Comparison of ENCODE assay signal across 8 cellular contexts in the genomic region with DNA sequence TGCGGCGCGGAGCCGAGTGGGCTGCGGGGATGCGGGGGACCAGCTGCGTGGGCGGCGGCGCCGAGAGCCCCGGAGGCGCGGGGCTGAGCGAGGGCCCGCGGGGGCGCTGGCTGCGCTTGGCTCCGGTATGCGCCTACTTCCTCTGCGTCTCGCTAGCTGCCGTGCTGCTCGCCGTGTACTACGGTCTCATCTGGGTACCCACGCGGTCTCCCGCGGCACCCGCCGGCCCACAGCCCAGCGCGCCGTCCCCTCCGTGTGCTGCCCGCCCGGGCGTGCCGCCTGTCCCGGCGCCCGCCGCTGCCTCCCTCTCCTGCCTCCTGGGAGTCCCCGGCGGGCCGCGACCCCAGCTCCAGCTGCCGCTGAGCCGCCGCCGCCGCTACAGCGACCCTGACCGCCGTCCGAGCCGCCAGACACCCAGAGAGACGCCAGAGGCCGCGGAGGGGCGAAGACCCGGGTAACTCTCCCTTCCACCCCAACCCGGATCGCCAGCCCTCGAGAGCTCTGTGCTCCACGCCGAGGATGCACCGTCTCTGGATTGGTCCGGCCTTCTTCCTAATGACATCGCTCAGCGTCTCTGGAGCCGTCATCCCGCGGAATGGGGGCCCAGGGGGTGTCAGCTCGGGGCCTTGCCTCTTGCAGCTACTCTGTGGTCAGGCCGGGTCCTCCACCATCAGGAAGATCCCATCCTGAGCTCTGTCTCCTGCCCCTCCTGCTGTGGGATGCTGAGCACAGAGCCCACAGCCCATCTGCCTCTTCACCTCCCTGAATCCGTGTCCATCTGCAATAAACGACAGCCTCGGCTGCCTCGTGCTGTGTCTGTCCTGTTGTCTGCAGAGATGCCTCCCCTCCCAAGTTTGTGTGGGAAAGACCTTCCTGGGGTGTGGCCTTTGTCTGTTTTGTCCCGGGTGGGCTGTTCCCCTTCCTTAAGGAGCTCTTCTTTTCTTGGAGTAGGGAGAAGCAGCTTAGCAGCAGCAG. TPM values are rescaled to one million over a fixed set of nuclear protein-coding genes. Genes with fewer than 3 reads are reported as not detected.
A peak's percentile ranks its signal among the peaks of the same experiment; 100 is the strongest.
DNase-seq lines count a peak whose midpoint lies in the region; ATAC-seq lines count a peak whose summit lies in the region.

No MANE protein-coding gene starts in this region.

- H3K9me3 ChIP-seq in iPS DF 6.9 (ENCODE audit: control insufficient read depth, insufficient read depth, low read length) (no peaks in the 10 kb centered on the region), skeletal muscle tissue (ENCODE audit: control insufficient read depth in 3 of 3, low read length in 3 of 3) (no peaks in the 10 kb centered on the region)

- peak; percentile 5 for ATAC-seq in HG03432 (IDR thresholded peaks at IDR 0.05; ENCODE audit: unreplicated experiment)

- peaks cover 18% of the 10 kb centered on the region for H3K4me1 Mint-ChIP-seq in activated naive CD8-positive, alpha-beta T cell (ENCODE audit: low read depth)

- H3K9ac ChIP-seq in skeletal muscle tissue (ENCODE audit: low read depth in 1 of 3, low read length in 3 of 3) = peak overlapping the region in 2 of 3 donors; percentile 64 to 68

- H3K27ac Mint-ChIP-seq in activated naive CD8-positive, alpha-beta T cell = peak overlapping the region; percentile 77

- H3K27ac ChIP-seq in iPS DF 6.9 (ENCODE audit: low read length) (no peak overlapping the region), skeletal muscle tissue (ENCODE audit: low read depth, low read length) (peak overlapping the region; percentile 75)

- peak overlapping the region; percentile 80 for H3K4me3 Mint-ChIP-seq in activated naive CD8-positive, alpha-beta T cell

- H3K4me3 ChIP-seq in iPS DF 6.9 (ENCODE audit: low read length) = peak overlapping the region; percentile 71
- H3K4me3 ChIP-seq in skeletal muscle tissue (ENCODE audit: low read length in 3 of 3) = peak overlapping the region; percentile 59 to 65 (median 65)

- H3K9me3 Mint-ChIP-seq in activated naive CD8-positive, alpha-beta T cell (ENCODE audit: low read depth) = no peaks in the 10 kb centered on the region

- no CpG with 5 or more reads among the region's 83 CpGs for WGBS in iPS DF 6.9 (ENCODE audit: insufficient coverage, insufficient read length)

- H3K36me3 ChIP-seq in iPS DF 6.9 (ENCODE audit: control insufficient read depth, insufficient read depth, low read length) (peaks cover 4% of the 10 kb centered on the region; the same call in 1 of the 2 replicates), skeletal muscle tissue (ENCODE audit: control insufficient read depth in 3 of 3, insufficient read depth in 3 of 3, low read length in 3 of 3) (peaks cover 13 to 18% (median 16%) of the 10 kb centered on the region in 3 donors)

- no peaks in the 10 kb centered on the region for H3K27me3 Mint-ChIP-seq in activated naive CD8-positive, alpha-beta T cell

- H3K27me3 ChIP-seq in iPS DF 6.9 (ENCODE audit: control insufficient read depth, insufficient read depth, low read length) (peaks cover 4% of the 10 kb centered on the region; the same call in 1 of the 2 replicates), skeletal muscle tissue (ENCODE audit: control insufficient read depth in 3 of 3, insufficient read depth in 3 of 3, low read length in 3 of 3) (no peaks in the 10 kb centered on the region)

- H3K36me3 Mint-ChIP-seq in activated naive CD8-positive, alpha-beta T cell = no peaks in the 10 kb centered on the region

- DNase-seq in NCI-H748 (lab: John Stamatoyannopoulos, UW; ENCODE audit: unreplicated experiment) (peak; percentile 64), NCI-H748 treated with DMSO at 0.1 percent for 48 hours (lab: John Stamatoyannopoulos, UW) (no peak), iPS DF 6.9 (ENCODE audit: low read depth, low spot score) (no peak), A172 (ENCODE audit: low spot score) (no peak), NCI-H2029 (lab: John Stamatoyannopoulos, UW) (no peak)

- 0 out of 2 replicates have a peak, but pooled peaks cover 1% of the 10 kb centered on the region for H3K4me1 ChIP-seq in iPS DF 6.9 (ENCODE audit: control insufficient read depth, insufficient read depth, low read length)
- H3K4me1 ChIP-seq in skeletal muscle tissue (ENCODE audit: control insufficient read depth in 3 of 3, insufficient read depth in 3 of 3, low read length in 3 of 3) = peaks cover 26 to 41% (median 35%) of the 10 kb centered on the region in 3 donors

RNA-seq across cellular contexts. Expression of a gene that starts 0.5 kb away (rescaled TPM):
- 1.6 TPM for total RNA-seq in skeletal muscle tissue
- 0.19 and 0.41 TPM in 2 replicates for total RNA-seq in A172 (2014; rRNA removed; shearing (Covaris generic))

RNA-seq across cellular contexts. Expression of a gene that starts 18.9 kb away (rescaled TPM):
- 4.2 TPM for total RNA-seq in skeletal muscle tissue
- 2.6 and 3.7 TPM in 2 replicates for total RNA-seq in A172 (2014; rRNA removed; shearing (Covaris generic))

RNA-seq across cellular contexts. Expression of a gene that starts 34.5 kb away (rescaled TPM):
- total RNA-seq in skeletal muscle tissue = 1.0 TPM
- total RNA-seq in A172 (2014; rRNA removed; shearing (Covaris generic)) = not detected in 2 replicates

RNA-seq across cellular contexts. Expression of a gene that starts 44.2 kb away (rescaled TPM):
- total RNA-seq in skeletal muscle tissue = 2.6 TPM
- 5.7 and 7.6 TPM in 2 replicates for total RNA-seq in A172 (2014; rRNA removed; shearing (Covaris generic))

RNA-seq across cellular contexts. Expression of a gene that starts 56.8 kb away (rescaled TPM):
- 0.52 TPM for total RNA-seq in skeletal muscle tissue
- total RNA-seq in A172 (2014; rRNA removed; shearing (Covaris generic)) = 0.55 TPM in 1 of 2 replicates, not detected in the other
